In genomic region chr7:100407285-100408180, GRCh38 we compare ENCODE assay signal across 8 cellular contexts. TPM values are rescaled to one million over a fixed set of nuclear protein-coding genes. Genes with fewer than 3 reads are reported as not detected.
DNase-seq lines count a peak whose midpoint lies in the region; ATAC-seq and TF ChIP-seq lines count a peak whose summit lies in the region.

No MANE protein-coding gene starts in this region.

- DNase-seq in ACHN: peak; percentile 87
- DNase-seq in GM06990 (ENCODE audit: extremely low read depth, insufficient read length): no peak
- DNase-seq in Karpas-422: peak; percentile 87
- DNase-seq in SJSA1 (ENCODE audit: low read depth in 1 of 2, low spot score in 2 of 2): peak; percentile 64 to 72
- DNase-seq in body of pancreas: peak in 3 of 4 donors; percentile 19 to 60 (median 33)
- DNase-seq in kidney epithelial cell (ENCODE audit: low read depth): no peak
- no peak for DNase-seq in lower leg skin (ENCODE audit: low spot score in 2 of 2)

- H3K9me3 ChIP-seq in Karpas-422 (ENCODE audit: low read length): no peaks in the 10 kb centered on the region
- no peaks in the 10 kb centered on the region for H3K9me3 ChIP-seq in SJSA1 (replicated peaks)
- H3K9me3 ChIP-seq in body of pancreas: no peaks in the 10 kb centered on the region

- peaks cover 5% of the 10 kb centered on the region for H3K4me1 Mint-ChIP-seq in stimulated activated memory B cell treated with anti-CD40 and anti-IgM and Interleukin-4, amounts not matched to agents 10 μg/mL and 1 μg/mL and 100 μg/mL, for 72 hours

- no peaks in the 10 kb centered on the region for H3K27me3 Mint-ChIP-seq in stimulated activated memory B cell treated with anti-CD40 and anti-IgM and Interleukin-4, amounts not matched to agents 10 μg/mL and 1 μg/mL and 100 μg/mL, for 72 hours

- TF ChIP-seq POLR2A in body of pancreas (IDR thresholded peaks at IDR 0.05) (no peak), lower leg skin (IDR thresholded peaks at IDR 0.05) (no peak)

- no peak overlapping the region for H3K27ac Mint-ChIP-seq in stimulated activated memory B cell treated with anti-CD40 and anti-IgM and Interleukin-4, amounts not matched to agents 10 μg/mL and 1 μg/mL and 100 μg/mL, for 72 hours

- H3K9ac ChIP-seq in Karpas-422 (ENCODE audit: low read length): no peak overlapping the region

- H3K9me2 ChIP-seq in Karpas-422 (replicated peaks; ENCODE audit: insufficient read depth, low read length): no peaks in the 10 kb centered on the region

- H3K36me3 ChIP-seq in GM06990 (ENCODE audit: control insufficient read depth, insufficient read depth, low read length): no peaks in the 10 kb centered on the region
- H3K36me3 ChIP-seq in Karpas-422 (ENCODE audit: insufficient read depth, low read length): no peaks in the 10 kb centered on the region
- no peaks in the 10 kb centered on the region for H3K36me3 ChIP-seq in SJSA1
- no peaks in the 10 kb centered on the region for H3K36me3 ChIP-seq in body of pancreas (replicated peaks in 1 of 2; ENCODE audit: insufficient read depth in 1 of 2, low read depth in 2 of 2)
- no peaks in the 10 kb centered on the region for H3K36me3 ChIP-seq in kidney epithelial cell (ENCODE audit: control insufficient read depth, insufficient read depth, low read length)

- H3K9me3 Mint-ChIP-seq in stimulated activated memory B cell treated with anti-CD40 and anti-IgM and Interleukin-4, amounts not matched to agents 10 μg/mL and 1 μg/mL and 100 μg/mL, for 72 hours: no peaks in the 10 kb centered on the region

- H3K4me3 ChIP-seq in GM06990 (replicated peaks; ENCODE audit: low read depth, low read length): no peak overlapping the region
- no peak overlapping the region for H3K4me3 ChIP-seq in Karpas-422 (ENCODE audit: low read length)
- H3K4me3 ChIP-seq in SJSA1: no peak overlapping the region
- H3K4me3 ChIP-seq in body of pancreas: no peak overlapping the region
- no peak overlapping the region for H3K4me3 ChIP-seq in kidney epithelial cell (ENCODE audit: low read depth, low read length)
- no peak overlapping the region for H3K4me3 ChIP-seq in lower leg skin (ENCODE audit: low read depth, poor library complexity, severe bottlenecking)

- H4K20me1 ChIP-seq in Karpas-422 (ENCODE audit: insufficient read depth, low read depth, low read length): no peaks in the 10 kb centered on the region

- in situ Hi-C loops in ACHN (cut with HindIII; ENCODE audit: low pct_ligation_motif_present, low pct_unique_long_range_greater_than_20kb, low sequenced_read_pairs): no loop called here

- no peaks in the 10 kb centered on the region for H3K36me3 Mint-ChIP-seq in stimulated activated memory B cell treated with anti-CD40 and anti-IgM and Interleukin-4, amounts not matched to agents 10 μg/mL and 1 μg/mL and 100 μg/mL, for 72 hours

- peak; percentile 76 for ATAC-seq in body of pancreas
- ATAC-seq in stimulated activated memory B cell treated with anti-CD40 and anti-IgM and Interleukin-4, amounts not matched to agents 10 μg/mL and 1 μg/mL and 100 μg/mL, for 72 hours: peak; percentile 83

- intact Hi-C loops in body of pancreas (cut with DNase I): no loop called here
- intact Hi-C loops in lower leg skin (cut with DNase I; ENCODE audit: low total_unique reads): no loop called here

- H2AFZ ChIP-seq in Karpas-422 (ENCODE audit: low read length): no peak overlapping the region

- no peak overlapping the region for H3K4me2 ChIP-seq in Karpas-422 (ENCODE audit: low read depth, low read length, poor library complexity, severe bottlenecking)

- no peak overlapping the region for H3K4me3 Mint-ChIP-seq in stimulated activated memory B cell treated with anti-CD40 and anti-IgM and Interleukin-4, amounts not matched to agents 10 μg/mL and 1 μg/mL and 100 μg/mL, for 72 hours

- H3K27ac ChIP-seq in Karpas-422 (ENCODE audit: low read length) (no peak overlapping the region), SJSA1 (no peak overlapping the region), body of pancreas (no peak overlapping the region)

- WGBS in body of pancreas, 2 donors: 34 to 43% methylated on average over 12 of the region's 12 CpGs
- WGBS in lower leg skin, 2 donors: 57% methylated on average over 12 of the region's 12 CpGs

- no peaks in the 10 kb centered on the region for H3K27me3 ChIP-seq in GM06990 (replicated peaks; ENCODE audit: control insufficient read depth, insufficient read depth, low read length)
- no peaks in the 10 kb centered on the region for H3K27me3 ChIP-seq in Karpas-422 (ENCODE audit: low read length)
- H3K27me3 ChIP-seq in SJSA1 (replicated peaks): peaks cover 67% of the 10 kb centered on the region
- H3K27me3 ChIP-seq in body of pancreas: no peaks in the 10 kb centered on the region
- peaks cover 2% of the 10 kb centered on the region for H3K27me3 ChIP-seq in kidney epithelial cell (ENCODE audit: control insufficient read depth, insufficient read depth, low read length)

- TF ChIP-seq CTCF in GM06990 (IDR thresholded peaks at IDR 0.05; ENCODE audit: insufficient read depth, low read length, poor library complexity, severe bottlenecking) (peak; percentile 67), body of pancreas (IDR thresholded peaks at IDR 0.05) (peak; percentile 38 to 68 (median 49)), kidney epithelial cell (IDR thresholded peaks at IDR 0.05; ENCODE audit: insufficient read depth, low read length, poor library complexity, severe bottlenecking) (peak; percentile 73), lower leg skin (IDR thresholded peaks at IDR 0.05) (no peak)

- no peaks in the 10 kb centered on the region for H3K4me1 ChIP-seq in Karpas-422 (ENCODE audit: low read length)
- peaks cover 11% of the 10 kb centered on the region for H3K4me1 ChIP-seq in SJSA1 (replicated peaks)
- no peaks in the 10 kb centered on the region for H3K4me1 ChIP-seq in body of pancreas

- no peaks in the 10 kb centered on the region for H3K79me2 ChIP-seq in Karpas-422 (ENCODE audit: low read length)

RNA-seq across cellular contexts. Expression of gene ZCWPW1, which starts 21.0 kb away (rescaled TPM):
- 3.0 and 8.8 TPM in 2 replicates for total RNA-seq in Karpas-422 (2014; rRNA removed; shearing (Covaris generic); ENCODE audit: low replicate concordance)
- 1.1 and 1.2 TPM in 2 replicates for total RNA-seq in SJSA1 (2014; rRNA removed; shearing (Covaris generic))
- total RNA-seq in body of pancreas (1 to 10 TPM; 1.6 to 3.3 TPM), kidney epithelial cell (0.88 and 1.8 TPM in 2 replicates), lower leg skin (1 to 10 TPM; 2.2 to 6.3 (median 4.6) TPM)

RNA-seq across cellular contexts. Expression of gene MEPCE, which starts 22.1 kb away (rescaled TPM):
- 28.4 and 40.4 TPM in 2 replicates for total RNA-seq in Karpas-422 (2014; rRNA removed; shearing (Covaris generic); ENCODE audit: low replicate concordance)
- 18.2 and 25.6 TPM in 2 replicates for total RNA-seq in SJSA1 (2014; rRNA removed; shearing (Covaris generic))
- 10 to 100 TPM; 14.0 to 34.9 TPM for total RNA-seq in body of pancreas
- total RNA-seq in kidney epithelial cell: 29.7 and 30.0 TPM in 2 replicates
- total RNA-seq in lower leg skin: 10 to 100 TPM; 26.1 to 54.4 (median 37.4) TPM

RNA-seq across cellular contexts. Expression of gene PPP1R35, which starts 28.8 kb away (rescaled TPM):
- 25.9 and 106 TPM in 2 replicates for total RNA-seq in Karpas-422 (2014; rRNA removed; shearing (Covaris generic); ENCODE audit: low replicate concordance)
- 56.4 and 71.5 TPM in 2 replicates for total RNA-seq in SJSA1 (2014; rRNA removed; shearing (Covaris generic))
- total RNA-seq in body of pancreas (10 to 100 TPM; 39.4 to 69.2 TPM), kidney epithelial cell (28.0 and 39.8 TPM in 2 replicates), lower leg skin (10 to 100 TPM; 26.3 to 63.2 (median 46.6) TPM)

RNA-seq across cellular contexts. Expression of gene PILRA, which starts 34.2 kb away (rescaled TPM):
- 2.3 and 2.4 TPM in 2 replicates for total RNA-seq in Karpas-422 (2014; rRNA removed; shearing (Covaris generic); ENCODE audit: low replicate concordance)
- total RNA-seq in SJSA1 (2014; rRNA removed; shearing (Covaris generic)): 0.18 and 1.7 TPM in 2 replicates
- total RNA-seq in body of pancreas: 1 to 10 TPM in 1 of 2 donors, not detected in 1; 7.0 TPM
- total RNA-seq in kidney epithelial cell: 0.68 TPM in 1 of 2 replicates, not detected in the other
- 1 to 10 TPM; 2.2 to 4.6 (median 3.4) TPM for total RNA-seq in lower leg skin

RNA-seq across cellular contexts. Expression of gene PILRB, which starts 49.6 kb away (rescaled TPM):
- 58.9 and 98.2 TPM in 2 replicates for total RNA-seq in Karpas-422 (2014; rRNA removed; shearing (Covaris generic); ENCODE audit: low replicate concordance)
- 16.1 and 18.8 TPM in 2 replicates for total RNA-seq in SJSA1 (2014; rRNA removed; shearing (Covaris generic))
- total RNA-seq in body of pancreas (10 to 100 TPM; 63.3 to 65.6 TPM), kidney epithelial cell (19.3 and 20.8 TPM in 2 replicates), lower leg skin (10 to 100 TPM; 33.3 to 86.8 (median 47.3) TPM)

Comparison
In these comparisons a context has a peak if more than half of its experiments do, and no peak if none do; other contexts are left out.
1. DNase-seq: peak in ACHN (single experiment), Karpas-422 (single experiment), SJSA1 (2 of 2) and body of pancreas (3 of 4); none in GM06990 (single experiment), kidney epithelial cell (single experiment) and lower leg skin (0 of 2).
2. CTCF ChIP-seq: peak in GM06990 (single experiment), body of pancreas (7 of 7) and kidney epithelial cell (single experiment); none in lower leg skin (0 of 3).